8 cellular contexts compared by ENCODE assay signal in genomic region chr1:1020000-1020404, GRCh38. TPM values are rescaled to one million over a fixed set of nuclear protein-coding genes. Genes with fewer than 3 reads are reported as not detected.
DNase-seq lines count a peak whose midpoint lies in the region; TF ChIP-seq lines count a peak whose summit lies in the region.

TSS of gene AGRN (plus strand) at chr1:1020120. CDS start at chr1:1020173, 53 bp downstream.

- DNase-seq in DMS53 treated with DMSO at 0.1 percent for 48 hours (lab: John Stamatoyannopoulos, UW; ENCODE audit: unreplicated experiment) (peak; percentile 51), GM20000 (ENCODE audit: low spot score) (peak; percentile 89), HL-60 (ENCODE audit: low read depth in 1 of 2, low spot score in 1 of 2) (no peak), ascending aorta (ENCODE audit: low spot score in 2 of 2) (no peak), NCI-H1048 (lab: John Stamatoyannopoulos, UW) (no peak), activated gamma-delta T cell treated with Interleukin-2 at 50 U/mL for 16 hours (no peak)

- H3K9ac ChIP-seq in iPS-18a (ENCODE audit: low read length): no peak within 1 kb of the TSS

- H3K36me3 ChIP-seq in ascending aorta (no peaks in the 10 kb centered on the region), iPS-18a (ENCODE audit: control insufficient read depth, low read depth, low read length) (no peaks in the 10 kb centered on the region)

- intact Hi-C loops in ascending aorta (cut with DNase I): loop anchor here (1.0 kb wide), 5 partner anchors 20 to 115 kb away; partner anchors contain the start of genes C1orf159, HES4 and NOC2L

- H3K9me3 ChIP-seq in ascending aorta (no peaks in the 10 kb centered on the region), iPS-18a (ENCODE audit: control insufficient read depth, low read depth, low read length) (no peaks in the 10 kb centered on the region)

- H3K4me1 ChIP-seq in ascending aorta (peaks cover 9 to 10% of the 10 kb centered on the region in 2 donors), iPS-18a (ENCODE audit: control insufficient read depth, low read depth, low read length) (peaks cover 14% of the 10 kb centered on the region)

- no peak for TF ChIP-seq CTCF in GM20000 (IDR thresholded peaks at IDR 0.05; ENCODE audit: extremely low read depth, missing control alignments)
- no peak for TF ChIP-seq CTCF in HL-60 (IDR thresholded peaks at IDR 0.05; ENCODE audit: insufficient read depth, low read length)
- TF ChIP-seq CTCF in ascending aorta (IDR thresholded peaks at IDR 0.05): no peak

- H3K4me3 ChIP-seq in HL-60 (replicated peaks; ENCODE audit: insufficient read depth, low read length) (peak within 1 kb of the TSS; percentile 47), ascending aorta (peak within 1 kb of the TSS; percentile 93 to 95), iPS-18a (ENCODE audit: low read length) (peak within 1 kb of the TSS; percentile 55), skin epidermis (peak within 1 kb of the TSS; percentile 52 to 82 (median 77))

- H3K27ac ChIP-seq in HL-60 (replicated peaks): no peak within 1 kb of the TSS
- H3K27ac ChIP-seq in ascending aorta: peak within 1 kb of the TSS; percentile 87 to 93
- no peak within 1 kb of the TSS for H3K27ac ChIP-seq in iPS-18a (ENCODE audit: low read length)
- peak within 1 kb of the TSS; percentile 38 to 95 (median 83) for H3K27ac ChIP-seq in skin epidermis

- H3K27me3 ChIP-seq in HL-60 (ENCODE audit: insufficient read depth, poor library complexity, severe bottlenecking) (peaks cover 21% of the 10 kb centered on the region), ascending aorta (no peaks in the 10 kb centered on the region), iPS-18a (ENCODE audit: control insufficient read depth, insufficient read depth, low read length) (peaks cover 5% of the 10 kb centered on the region)

RNA-seq across cellular contexts. Expression of gene AGRN, which starts in this region (rescaled TPM):
- 109 TPM for total RNA-seq in ascending aorta

Comparison
In these comparisons a context has a peak if more than half of its experiments do, and no peak if none do; other contexts are left out.
1. DNase-seq: peak in DMS53 treated with DMSO at 0.1 percent for 48 hours (single experiment) and GM20000 (single experiment); none in HL-60 (0 of 2), ascending aorta (0 of 2), NCI-H1048 (single experiment) and activated gamma-delta T cell treated with Interleukin-2 at 50 U/mL for 16 hours (single experiment).
2. H3K27ac ChIP-seq: peak in ascending aorta (2 of 2) and skin epidermis (21 of 21); none in HL-60 (single experiment) and iPS-18a (single experiment).
3. Peak in every context shown above with its lines, with median percentiles within 50 percentile points of each other: H3K4me3 ChIP-seq.